8 cellular contexts compared by ENCODE assay signal in the genomic region with DNA sequence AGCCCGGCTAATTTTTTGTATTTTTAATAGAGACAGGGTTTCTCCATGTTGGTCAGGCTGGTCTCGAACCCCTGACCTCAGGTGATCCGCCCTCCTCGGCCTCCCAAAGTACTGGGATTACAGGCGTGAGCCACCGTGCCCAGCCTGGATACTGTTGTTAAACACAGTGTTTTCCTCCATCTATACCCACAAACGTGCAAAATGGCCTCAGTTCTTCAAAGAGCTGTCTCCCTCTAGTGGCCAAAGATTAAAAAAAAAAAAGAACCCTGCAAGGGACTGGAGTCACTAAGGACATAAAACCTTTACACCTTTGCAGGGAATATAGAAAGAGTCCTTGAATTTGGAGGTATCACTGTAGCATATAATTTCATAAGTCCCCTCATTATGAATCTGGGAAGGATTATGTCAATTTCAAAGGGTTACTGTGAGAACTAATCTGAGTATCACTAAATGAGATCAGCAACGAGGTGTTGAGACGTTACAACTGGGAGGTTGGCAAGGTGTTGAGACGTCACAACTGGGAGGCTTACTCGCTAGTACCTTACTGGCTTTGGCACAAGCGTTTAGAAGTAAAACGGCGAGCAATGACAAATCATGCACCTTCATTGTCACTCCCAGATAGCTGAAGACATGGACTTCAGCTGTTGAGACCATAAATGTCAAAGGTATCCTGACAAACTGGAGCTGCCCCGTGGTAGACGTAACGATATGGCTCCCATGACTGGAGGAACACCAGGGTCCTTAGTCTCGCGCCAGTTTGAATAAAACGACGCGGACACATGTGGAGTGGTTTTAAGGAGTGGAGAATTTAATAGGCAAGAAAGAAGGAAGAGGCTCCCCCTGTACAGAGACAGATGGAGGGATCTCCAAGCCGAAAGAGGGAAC. TPM values are rescaled to one million over a fixed set of nuclear protein-coding genes. Genes with fewer than 3 reads are reported as not detected.
A peak's percentile ranks its signal among the peaks of the same experiment; 100 is the strongest.
DNase-seq lines count a peak whose midpoint lies in the region; ATAC-seq, FAIRE-seq and TF ChIP-seq lines count a peak whose summit lies in the region.

No MANE protein-coding gene starts in this region.

- H3K27ac ChIP-seq in CD4-positive, alpha-beta memory T cell (ENCODE audit: low read depth, low read length): no peak overlapping the region
- no peak overlapping the region for H3K27ac ChIP-seq in Karpas-422 (ENCODE audit: low read length)
- H3K27ac ChIP-seq in lower lobe of right lung: no peak overlapping the region

- H3K9me2 ChIP-seq in Karpas-422 (replicated peaks; ENCODE audit: insufficient read depth, low read length): no peaks in the 10 kb centered on the region

- no peaks in the 10 kb centered on the region for H3K9me3 ChIP-seq in CD4-positive, alpha-beta memory T cell (ENCODE audit: control insufficient read depth in 1 of 2, low read length in 2 of 2)
- H3K9me3 ChIP-seq in Karpas-422 (ENCODE audit: low read length) (no peaks in the 10 kb centered on the region), lower lobe of right lung (no peaks in the 10 kb centered on the region)

- no peaks in the 10 kb centered on the region for H3K36me3 Mint-ChIP-seq in CD4-positive, alpha-beta memory T cell

- no peaks in the 10 kb centered on the region for H3K79me2 ChIP-seq in Karpas-422 (ENCODE audit: low read length)

- CTCF ChIA-PET in CD4-positive, alpha-beta memory T cell (lab: Charles Lee; ENCODE audit: partially characterized antibody): interaction anchor here (0.7 to 3.0 kb wide), 11 partner anchors 10 to 782 kb away, joined by 3 to 20 read pairs (median 4); no protein-coding TSS in a partner anchor

- no peak overlapping the region for H3K4me3 ChIP-seq in CD4-positive, alpha-beta memory T cell (ENCODE audit: low read length in 2 of 2)
- H3K4me3 ChIP-seq in Karpas-422 (ENCODE audit: low read length) (no peak overlapping the region), lower lobe of right lung (no peak overlapping the region)

- H2AFZ ChIP-seq in Karpas-422 (ENCODE audit: low read length): no peak overlapping the region

- peak in 4 of 5 donors; percentile 59 to 65 (median 61) for DNase-seq in CD4-positive, alpha-beta memory T cell
- peak; percentile 85 for DNase-seq in Karpas-422
- DNase-seq in RCC 7860 (ENCODE audit: low spot score): peak; percentile 6
- DNase-seq in central memory CD4-positive, alpha-beta T cell: peak; percentile 55
- DNase-seq in lower lobe of right lung: no peak
- no peak for DNase-seq in activated CD4-positive, CD25-positive, alpha-beta regulatory T cell treated with anti-CD3 and anti-CD28 coated beads, Interleukin-2, amount 50 U/mL, for 72 hours

- no peaks in the 10 kb centered on the region for H4K20me1 ChIP-seq in Karpas-422 (ENCODE audit: insufficient read depth, low read depth, low read length)

- ATAC-seq in GM19025 (IDR thresholded peaks at IDR 0.05; ENCODE audit: low read depth, unreplicated experiment) (peak; percentile 72), lower lobe of right lung (peak; percentile 73 to 78), HG03196 (IDR thresholded peaks at IDR 0.05; ENCODE audit: unreplicated experiment) (no peak)

- no peaks in the 10 kb centered on the region for H3K9me3 Mint-ChIP-seq in CD4-positive, alpha-beta memory T cell

- no peaks in the 10 kb centered on the region for H3K27me3 ChIP-seq in CD4-positive, alpha-beta memory T cell (ENCODE audit: insufficient read depth, low read length)
- H3K27me3 ChIP-seq in Karpas-422 (ENCODE audit: low read length) (no peaks in the 10 kb centered on the region), lower lobe of right lung (ENCODE audit: low read depth) (no peaks in the 10 kb centered on the region)

- peak; percentile 56 for TF ChIP-seq CTCF in lower lobe of right lung (IDR thresholded peaks at IDR 0.05)

- H3K36me3 ChIP-seq in CD4-positive, alpha-beta memory T cell (ENCODE audit: insufficient read depth, low read length): no peaks in the 10 kb centered on the region
- H3K36me3 ChIP-seq in Karpas-422 (ENCODE audit: insufficient read depth, low read length): no peaks in the 10 kb centered on the region
- H3K36me3 ChIP-seq in lower lobe of right lung: no peaks in the 10 kb centered on the region

- H3K4me1 ChIP-seq in CD4-positive, alpha-beta memory T cell (ENCODE audit: insufficient read depth, low read length): no peaks in the 10 kb centered on the region
- H3K4me1 ChIP-seq in Karpas-422 (ENCODE audit: low read length) (no peaks in the 10 kb centered on the region), lower lobe of right lung (no peaks in the 10 kb centered on the region)

- peaks cover 0 to 2% of the 10 kb centered on the region in 2 donors for H3K27me3 Mint-ChIP-seq in CD4-positive, alpha-beta memory T cell

- H3K9ac ChIP-seq in Karpas-422 (ENCODE audit: low read length): no peak overlapping the region

- H3K4me1 Mint-ChIP-seq in CD4-positive, alpha-beta memory T cell: peaks cover 0 to 6% (median 3%) of the 10 kb centered on the region in 4 donors

- H3K27ac Mint-ChIP-seq in CD4-positive, alpha-beta memory T cell: peak overlapping the region in 3 of 7 donors; percentile 2 to 26 (median 15)

- intact Hi-C loops in CD4-positive, alpha-beta memory T cell (cut with micrococcal nuclease): loop anchor here (2.0 to 5.0 kb wide), 2 partner anchors 84 to 528 kb away; no protein-coding TSS in a partner anchor
- intact Hi-C loops in lower lobe of right lung (cut with DNase I): no loop called here

- POLR2A ChIA-PET in CD4-positive, alpha-beta memory T cell (lab: Charles Lee; ENCODE audit: partially characterized antibody): interaction anchor here (0.6 kb wide), 1 partner anchor 13 kb away, joined by 3 read pairs; no protein-coding TSS in a partner anchor

- no peak overlapping the region for H3K4me3 Mint-ChIP-seq in CD4-positive, alpha-beta memory T cell

- peak overlapping the region; percentile 19 for H3K4me2 ChIP-seq in Karpas-422 (ENCODE audit: low read depth, low read length, poor library complexity, severe bottlenecking)

- no peak for FAIRE-seq in RCC 7860 (lab: Jason Lieb, UNC)

RNA-seq across cellular contexts. Expression of gene ENPP6, which starts 33.4 kb away (rescaled TPM):
- not detected for total RNA-seq in CD4-positive, alpha-beta memory T cell
- polyA plus RNA-seq in CD4-positive, alpha-beta memory T cell: not detected
- not detected in 2 replicates for total RNA-seq in Karpas-422 (2014; rRNA removed; shearing (Covaris generic); ENCODE audit: low replicate concordance)
- 0.74 TPM for total RNA-seq in lower lobe of right lung

Comparison
In these comparisons a context has a peak if more than half of its experiments do, and no peak if none do; other contexts are left out.
1. DNase-seq: peak in CD4-positive, alpha-beta memory T cell (4 of 5), Karpas-422 (single experiment), RCC 7860 (single experiment) and central memory CD4-positive, alpha-beta T cell (single experiment); none in lower lobe of right lung (single experiment) and activated CD4-positive, CD25-positive, alpha-beta regulatory T cell treated with anti-CD3 and anti-CD28 coated beads, Interleukin-2, amount 50 U/mL, for 72 hours (single experiment).